Comparison of ENCODE assay signal across 1 cellular context in genomic region chr17:48925251-48925990, GRCh38.
TF ChIP-seq lines count a peak whose summit lies in the region.

No MANE protein-coding gene starts in this region.

TF ChIP-seq in HepG2, 621 proteins besides CTCF, POLR2A, EP300 and RAD21:
- TF ChIP-seq RBFOX2 (IDR thresholded peaks at IDR 0.05; ENCODE audit: low read depth, low read length) (0 out of 2 replicates have a peak, but pooled peaks have one; percentile 14), MAFK (conservative IDR thresholded peaks at IDR 0.05 in 1 of 2, IDR thresholded peaks at IDR 0.05 in 1 of 2; ENCODE audit: low read length in 2 of 2) (no peak)
